Comparison of ENCODE assay signal across 14 cellular contexts in genomic region chr18:3468066-3468705, GRCh38.
"Had no signal": no experiment of that assay in that cellular context is flagged by ENCODE, and none has a peak within 500 bp of the region (broad histone marks: within the 10 kb centered on the region; RNA-seq: fewer than 3 reads in every experiment).

No MANE protein-coding gene starts in this region.

- H3K4me1 ChIP-seq: sigmoid colon, testis had no signal

- H3K36me3 Mint-ChIP-seq: naive thymus-derived CD8-positive, alpha-beta T cell had no signal

- DNase-seq: activated CD4-positive, alpha-beta T cell treated with anti-CD3 and anti-CD28 coated beads for 36 hours; activated naive CD4-positive, alpha-beta T cell treated with anti-CD3 and anti-CD28 coated beads for 36 hours; dermis blood vessel endothelial cell; esophagus squamous epithelium; foreskin fibroblast; naive thymus-derived CD8-positive, alpha-beta T cell; occipital lobe; sigmoid colon; stimulated activated CD4-positive, alpha-beta T cell treated with anti-CD3 and anti-CD28 coated beads, Interleukin-4, amount 100 ng/mL, for 1 hour; T-helper 1 cell; testis had no signal

- H3K27ac Mint-ChIP-seq: activated CD4-positive, alpha-beta T cell treated with anti-CD3 and anti-CD28 coated beads for 36 hours; activated naive CD4-positive, alpha-beta T cell treated with anti-CD3 and anti-CD28 coated beads for 36 hours; stimulated activated naive CD8-positive, alpha-beta T cell treated with anti-CD3 and anti-CD28 coated beads, Interleukin-15, Interleukin-2, amounts not matched to agents 100 ng/mL and 50 ng/mL, for 24 hours had no signal

- H3K36me3 ChIP-seq: esophagus squamous epithelium, sigmoid colon had no signal

- H3K27ac ChIP-seq: esophagus squamous epithelium, sigmoid colon, testis, VCaP had no signal

- ATAC-seq: activated CD4-positive, alpha-beta T cell treated with anti-CD3 and anti-CD28 coated beads for 36 hours; naive thymus-derived CD8-positive, alpha-beta T cell had no signal

- H3K27me3 Mint-ChIP-seq: activated CD4-positive, alpha-beta T cell treated with anti-CD3 and anti-CD28 coated beads for 36 hours; central memory CD8-positive, alpha-beta T cell; naive thymus-derived CD8-positive, alpha-beta T cell; stimulated activated naive CD8-positive, alpha-beta T cell treated with anti-CD3 and anti-CD28 coated beads, Interleukin-15, Interleukin-2, amounts not matched to agents 100 ng/mL and 50 ng/mL, for 24 hours had no signal

- H3K9me3 Mint-ChIP-seq: activated naive CD4-positive, alpha-beta T cell treated with anti-CD3 and anti-CD28 coated beads for 36 hours; central memory CD8-positive, alpha-beta T cell; naive thymus-derived CD8-positive, alpha-beta T cell; stimulated activated naive CD8-positive, alpha-beta T cell treated with anti-CD3 and anti-CD28 coated beads, Interleukin-15, Interleukin-2, amounts not matched to agents 100 ng/mL and 50 ng/mL, for 24 hours had no signal

- H3K27me3 ChIP-seq: esophagus squamous epithelium, sigmoid colon, testis had no signal

- H3K4me3 Mint-ChIP-seq: activated CD4-positive, alpha-beta T cell treated with anti-CD3 and anti-CD28 coated beads for 36 hours; activated naive CD4-positive, alpha-beta T cell treated with anti-CD3 and anti-CD28 coated beads for 36 hours; central memory CD8-positive, alpha-beta T cell; naive thymus-derived CD8-positive, alpha-beta T cell; stimulated activated naive CD8-positive, alpha-beta T cell treated with anti-CD3 and anti-CD28 coated beads, Interleukin-15, Interleukin-2, amounts not matched to agents 100 ng/mL and 50 ng/mL, for 24 hours had no signal

- H3K9me3 ChIP-seq: esophagus squamous epithelium, sigmoid colon, testis had no signal

- H3K4me3 ChIP-seq: esophagus squamous epithelium, sigmoid colon, testis had no signal
